ENCODE assay signal across 8 cellular contexts in the genomic region with DNA sequence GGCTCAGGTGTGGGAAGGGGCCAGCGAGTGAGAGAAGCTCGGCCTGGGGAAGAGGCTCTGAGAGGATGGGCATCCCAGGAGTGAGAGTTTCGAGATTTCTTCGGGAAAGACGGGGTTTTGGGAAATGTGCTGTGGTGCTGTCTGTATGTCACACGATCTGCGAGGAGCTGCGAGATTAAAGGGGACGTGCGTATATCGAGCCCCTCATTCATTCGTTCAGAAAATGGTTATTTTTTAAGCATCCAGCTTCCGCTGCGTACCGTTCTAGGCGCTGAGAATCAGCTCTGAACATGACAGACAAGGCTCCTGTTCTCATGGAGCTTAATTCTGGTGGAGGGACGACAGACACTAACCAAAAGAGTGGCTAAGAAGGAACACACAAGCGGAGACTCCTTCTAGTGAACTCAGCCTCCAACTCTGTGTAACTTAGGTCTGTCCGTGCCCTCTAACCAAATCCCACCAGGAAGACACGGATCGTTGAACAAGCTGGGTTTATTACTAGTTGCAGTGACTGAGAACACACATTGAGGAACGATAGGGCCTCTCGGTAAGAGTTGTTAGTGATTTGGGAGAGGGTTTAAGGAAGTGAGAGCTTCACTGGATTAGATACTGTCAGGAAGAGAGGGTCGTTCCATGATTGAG. TPM values are rescaled to one million over a fixed set of nuclear protein-coding genes. Genes with fewer than 3 reads are reported as not detected.
DNase-seq lines count a peak whose midpoint lies in the region; ATAC-seq and TF ChIP-seq lines count a peak whose summit lies in the region.

No MANE protein-coding gene starts in this region.

- H3K27me3 ChIP-seq in Peyer's patch (no peaks in the 10 kb centered on the region), duodenal mucosa (ENCODE audit: control insufficient read depth in 1 of 2, insufficient read depth in 2 of 2, low read length in 2 of 2) (no peaks in the 10 kb centered on the region), mucosa of rectum (ENCODE audit: control insufficient read depth in 2 of 2, insufficient read depth in 2 of 2, low read length in 2 of 2) (no peaks in the 10 kb centered on the region)

- H3K27ac ChIP-seq in Peyer's patch (peak overlapping the region; percentile 93 to 95 (median 94)), duodenal mucosa (ENCODE audit: low read depth, low read length) (peak overlapping the region; percentile 98), mucosa of rectum (ENCODE audit: low read depth in 2 of 2, low read length in 2 of 2) (peak overlapping the region; percentile 98)

- ATAC-seq in HG03342 (IDR thresholded peaks at IDR 0.05; ENCODE audit: unreplicated experiment) = no peak
- no peak for ATAC-seq in HG03565 (IDR thresholded peaks at IDR 0.05; ENCODE audit: unreplicated experiment)

- H3K9me3 ChIP-seq in Peyer's patch = no peaks in the 10 kb centered on the region
- no peaks in the 10 kb centered on the region for H3K9me3 ChIP-seq in duodenal mucosa (ENCODE audit: control insufficient read depth in 1 of 2, low read length in 2 of 2)
- no peaks in the 10 kb centered on the region for H3K9me3 ChIP-seq in mucosa of rectum (ENCODE audit: control insufficient read depth in 2 of 2, low read length in 2 of 2)

- peaks cover 46% of the 10 kb centered on the region for H3K4me1 Mint-ChIP-seq in activated naive CD4-positive, alpha-beta T cell treated with anti-CD3 and anti-CD28 coated beads, Interleukin-2, amount 10 ng/mL, durations not matched to agents 7 days and 5 days

- H3K27ac Mint-ChIP-seq in activated naive CD4-positive, alpha-beta T cell treated with anti-CD3 and anti-CD28 coated beads, Interleukin-2, amount 10 ng/mL, durations not matched to agents 7 days and 5 days = peak overlapping the region; percentile 92

- peak; percentile 47 for DNase-seq in activated naive CD4-positive, alpha-beta T cell treated with anti-CD3 and anti-CD28 coated beads, Interleukin-2, amount 10 ng/mL, durations not matched to agents 7 days and 5 days
- no peak for DNase-seq in activated naive CD4-positive, alpha-beta T cell treated with anti-CD3 and anti-CD28 coated beads, Interleukin-2, amount 50 U/mL, for 16 hours
- no peak for DNase-seq in Peyer's patch
- no peak for DNase-seq in NCI-H345 (lab: John Stamatoyannopoulos, UW)

- no peak for TF ChIP-seq POLR2A in Peyer's patch (IDR thresholded peaks at IDR 0.05)

- H3K9me3 Mint-ChIP-seq in activated naive CD4-positive, alpha-beta T cell treated with anti-CD3 and anti-CD28 coated beads, Interleukin-2, amount 10 ng/mL, durations not matched to agents 7 days and 5 days = no peaks in the 10 kb centered on the region

- peak overlapping the region; percentile 87 for H3K4me3 Mint-ChIP-seq in activated naive CD4-positive, alpha-beta T cell treated with anti-CD3 and anti-CD28 coated beads, Interleukin-2, amount 10 ng/mL, durations not matched to agents 7 days and 5 days

- peak overlapping the region; percentile 88 to 92 for H3K9ac ChIP-seq in duodenal mucosa (ENCODE audit: low read depth in 1 of 2, low read length in 2 of 2)
- peak overlapping the region; percentile 94 to 98 for H3K9ac ChIP-seq in mucosa of rectum (ENCODE audit: low read depth in 1 of 2, low read length in 2 of 2)

- H3K36me3 ChIP-seq in Peyer's patch (no peaks in the 10 kb centered on the region), duodenal mucosa (ENCODE audit: control insufficient read depth in 1 of 2, insufficient read depth in 2 of 2, low read length in 2 of 2) (no peaks in the 10 kb centered on the region), mucosa of rectum (ENCODE audit: control insufficient read depth in 2 of 2, insufficient read depth in 2 of 2, low read length in 2 of 2) (no peaks in the 10 kb centered on the region)

- TF ChIP-seq CTCF in Peyer's patch (IDR thresholded peaks at IDR 0.05) = no peak

- H3K4me1 ChIP-seq in Peyer's patch (peaks cover 0 to 37% (median 3%) of the 10 kb centered on the region in 4 donors), duodenal mucosa (ENCODE audit: control insufficient read depth in 1 of 2, insufficient read depth in 2 of 2, low read length in 2 of 2) (peaks cover 38% of the 10 kb centered on the region in 2 donors), mucosa of rectum (ENCODE audit: control insufficient read depth in 2 of 2, insufficient read depth in 2 of 2, low read length in 2 of 2) (peaks cover 18 to 21% of the 10 kb centered on the region in 2 donors)

- H3K27me3 Mint-ChIP-seq in activated naive CD4-positive, alpha-beta T cell treated with anti-CD3 and anti-CD28 coated beads, Interleukin-2, amount 10 ng/mL, durations not matched to agents 7 days and 5 days = no peaks in the 10 kb centered on the region

- CTCF ChIA-PET in activated naive CD4-positive, alpha-beta T cell treated with anti-CD3 and anti-CD28 coated beads, Interleukin-2, amount 10 ng/mL, durations not matched to agents 7 days and 5 days (lab: Charles Lee) = interaction anchor here (1.1 to 3.7 kb wide), 9 partner anchors 9 to 182 kb away, joined by 3 to 29 read pairs (median 6); a partner anchor contains a TSS

- H3K4me3 ChIP-seq in Peyer's patch (peak overlapping the region; percentile 69 to 96 (median 82)), duodenal mucosa (ENCODE audit: low read depth in 1 of 2, low read length in 2 of 2) (peak overlapping the region; percentile 91 to 99), mucosa of rectum (ENCODE audit: low read length in 2 of 2) (peak overlapping the region; percentile 99)

- peaks cover 7% of the 10 kb centered on the region for H3K36me3 Mint-ChIP-seq in activated naive CD4-positive, alpha-beta T cell treated with anti-CD3 and anti-CD28 coated beads, Interleukin-2, amount 10 ng/mL, durations not matched to agents 7 days and 5 days

RNA-seq across cellular contexts. Expression of a gene that starts 0.8 kb away (rescaled TPM):
- total RNA-seq in Peyer's patch = 10 to 100 TPM; 40.7 to 76.7 (median 49.1) TPM
